In genomic region chr9:109139851-109140250, GRCh38 we compare ENCODE assay signal across 1 cellular context.
A peak's percentile ranks its signal among the peaks of the same experiment; 100 is the strongest.
TF ChIP-seq lines count a peak whose summit lies in the region.

No MANE protein-coding gene starts in this region.

TF ChIP-seq in K562, 482 proteins besides CTCF, POLR2A, EP300 and RAD21 (continued from another document):
- no peak for TF ChIP-seq CBFA2T3 (IDR thresholded peaks at IDR 0.05)
- TF ChIP-seq ZC3H8 (IDR thresholded peaks at IDR 0.05), result no peak
- peak; percentile 34; the same call in 1 of the 2 replicates for TF ChIP-seq ATF3 (IDR thresholded peaks at IDR 0.05)
- TF ChIP-seq ATF3 (CRISPR knock-in tag; conservative IDR thresholded peaks at IDR 0.05), result no peak
- TF ChIP-seq HMG20A (CRISPR knock-in tag; conservative IDR thresholded peaks at IDR 0.05), result no peak
- no peak for TF ChIP-seq STAG1 (CRISPR knock-in tag; IDR thresholded peaks at IDR 0.05; ENCODE audit: borderline replicate concordance)
- TF ChIP-seq, protein P1, sequence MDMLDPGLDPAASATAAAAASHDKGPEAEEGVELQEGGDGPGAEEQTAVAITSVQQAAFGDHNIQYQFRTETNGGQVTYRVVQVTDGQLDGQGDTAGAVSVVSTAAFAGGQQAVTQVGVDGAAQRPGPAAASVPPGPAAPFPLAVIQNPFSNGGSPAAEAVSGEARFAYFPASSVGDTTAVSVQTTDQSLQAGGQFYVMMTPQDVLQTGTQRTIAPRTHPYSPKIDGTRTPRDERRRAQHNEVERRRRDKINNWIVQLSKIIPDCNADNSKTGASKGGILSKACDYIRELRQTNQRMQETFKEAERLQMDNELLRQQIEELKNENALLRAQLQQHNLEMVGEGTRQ (CRISPR knock-in tag; IDR thresholded peaks at IDR 0.05), result no peak
- no peak for TF ChIP-seq ZNF644 (tag; IDR thresholded peaks at IDR 0.05; ENCODE audit: low read depth)
